8 cellular contexts compared by ENCODE assay signal in the genomic region with DNA sequence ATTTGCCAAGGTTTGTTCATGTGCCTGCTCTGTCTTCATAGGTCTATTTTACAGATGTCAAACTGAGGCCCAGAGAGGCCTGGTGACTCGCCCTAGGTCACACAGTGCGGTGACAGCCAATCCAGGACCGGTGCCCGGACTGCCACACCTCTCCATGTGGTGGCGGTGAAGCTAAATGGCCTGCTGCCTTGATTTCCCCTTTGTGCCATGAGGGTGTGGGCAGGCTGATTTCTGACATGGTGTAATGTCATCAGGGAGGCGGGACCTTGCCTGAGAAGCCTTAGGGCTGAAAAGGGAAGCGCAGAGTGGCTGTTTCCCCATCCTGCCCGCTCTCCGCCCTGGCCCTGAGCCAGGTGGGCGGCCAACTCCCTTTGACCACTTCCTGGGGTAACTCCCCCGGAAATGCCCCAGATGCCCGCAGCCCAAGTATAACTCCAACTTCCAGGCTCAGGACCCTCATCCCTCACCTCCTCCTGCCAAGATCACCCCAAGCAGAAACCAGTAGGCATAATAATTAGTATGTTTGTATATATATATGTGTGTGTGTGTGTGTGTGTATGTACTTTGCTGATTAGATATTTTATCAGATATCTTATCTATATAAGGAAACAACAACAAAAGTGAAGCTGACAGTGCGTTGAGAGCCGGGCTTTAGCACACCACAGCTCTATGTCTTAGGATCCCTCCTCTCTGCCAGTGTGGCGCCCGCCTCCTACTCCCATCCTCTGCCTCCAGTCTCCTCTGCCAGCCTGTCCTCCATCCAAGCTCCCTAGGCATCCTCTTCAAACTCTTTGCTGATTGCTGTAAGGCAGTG.
DNase-seq lines count a peak whose midpoint lies in the region; ATAC-seq lines count a peak whose summit lies in the region.

No MANE protein-coding gene starts in this region.

- no peaks in the 10 kb centered on the region for H3K9me2 ChIP-seq in GM23248 (ENCODE audit: insufficient read depth)

- DNase-seq in NOMO-1 treated with dmso at 0.1 percent for 144 hours (lab: John Stamatoyannopoulos, UW; ENCODE audit: unreplicated experiment) (peak; percentile 93), GM23248 (no peak), NCI-H2171 (lab: John Stamatoyannopoulos, UW) (no peak), NCI-H1930 (lab: John Stamatoyannopoulos, UW) (no peak)
- peak; percentile 23 to 75 (median 55) for DNase-seq in naive thymus-derived CD8-positive, alpha-beta T cell

- H3K4me3 Mint-ChIP-seq in activated naive CD8-positive, alpha-beta T cell = peak overlapping the region; percentile 70
- peak overlapping the region; percentile 67 to 93 (median 82) for H3K4me3 Mint-ChIP-seq in naive thymus-derived CD8-positive, alpha-beta T cell

- H3K27me3 ChIP-seq in GM23248 (replicated peaks; ENCODE audit: insufficient read depth) = peaks cover 10% of the 10 kb centered on the region

- H3K9ac ChIP-seq in GM23248 = no peak overlapping the region

- H3K4me1 Mint-ChIP-seq in activated naive CD8-positive, alpha-beta T cell (ENCODE audit: low read depth) = peaks cover 84% of the 10 kb centered on the region
- peaks cover 57 to 99% (median 97%) of the 10 kb centered on the region in 4 donors for H3K4me1 Mint-ChIP-seq in naive thymus-derived CD8-positive, alpha-beta T cell

- H3F3A ChIP-seq in GM23248 (ENCODE audit: insufficient read depth) = no peaks in the 10 kb centered on the region

- H3K4me3 ChIP-seq in GM23248 = no peak overlapping the region

- no peak overlapping the region for H2AFZ ChIP-seq in GM23248

- H3K27me3 Mint-ChIP-seq in activated naive CD8-positive, alpha-beta T cell = no peaks in the 10 kb centered on the region
- no peaks in the 10 kb centered on the region for H3K27me3 Mint-ChIP-seq in naive thymus-derived CD8-positive, alpha-beta T cell

- H3K27ac Mint-ChIP-seq in activated naive CD8-positive, alpha-beta T cell = peak overlapping the region; percentile 95
- peak overlapping the region; percentile 95 to 99 (median 99) for H3K27ac Mint-ChIP-seq in naive thymus-derived CD8-positive, alpha-beta T cell

- in situ Hi-C loops in GM23248 (cut with MboI) = no loop called here

- H3K9me3 Mint-ChIP-seq in activated naive CD8-positive, alpha-beta T cell (ENCODE audit: low read depth) = no peaks in the 10 kb centered on the region
- H3K9me3 Mint-ChIP-seq in naive thymus-derived CD8-positive, alpha-beta T cell = no peaks in the 10 kb centered on the region

- H4K20me1 ChIP-seq in GM23248 (ENCODE audit: insufficient read depth) = no peaks in the 10 kb centered on the region

- H3K79me2 ChIP-seq in GM23248 (ENCODE audit: insufficient read depth) = no peaks in the 10 kb centered on the region

- H3K4me2 ChIP-seq in GM23248 (ENCODE audit: unreplicated experiment) = no peak overlapping the region

- ATAC-seq in GM19395 (IDR thresholded peaks at IDR 0.05; ENCODE audit: unreplicated experiment) = peak; percentile 21
- ATAC-seq in naive thymus-derived CD8-positive, alpha-beta T cell = peak; percentile 18 to 23
- no peak for ATAC-seq in HG03095 (IDR thresholded peaks at IDR 0.05; ENCODE audit: unreplicated experiment)

- H3K4me1 ChIP-seq in GM23248 (ENCODE audit: insufficient read depth) = no peaks in the 10 kb centered on the region

- H3K36me3 ChIP-seq in GM23248 (ENCODE audit: low read depth) = no peaks in the 10 kb centered on the region

- H3K36me3 Mint-ChIP-seq in activated naive CD8-positive, alpha-beta T cell = no peaks in the 10 kb centered on the region
- peaks cover 0 to 13% (median 0%) of the 10 kb centered on the region in 3 donors for H3K36me3 Mint-ChIP-seq in naive thymus-derived CD8-positive, alpha-beta T cell

- no peak overlapping the region for H3K27ac ChIP-seq in GM23248

- H3K9me3 ChIP-seq in GM23248 (ENCODE audit: low read depth) = no peaks in the 10 kb centered on the region

- POLR2A ChIA-PET in naive thymus-derived CD8-positive, alpha-beta T cell (lab: Charles Lee) = interaction anchor here (0.7 to 5.5 kb wide), 5 partner anchors 10 to 881 kb away, joined by 3 to 41 read pairs (median 8); no protein-coding TSS in a partner anchor

- WGBS in GM23248 (ENCODE audit: low coverage in 1 of 2, low lambda C conversion rate in 2 of 2, missing lambda C conversion rate in 2 of 2), 2 experiments = 68 to 70% methylated on average over 16 of the region's 16 CpGs

Comparison
In these comparisons a context has a peak if more than half of its experiments do, and no peak if none do; other contexts are left out.
1. DNase-seq: peak in NOMO-1 treated with dmso at 0.1 percent for 144 hours (single experiment) and naive thymus-derived CD8-positive, alpha-beta T cell (10 of 10); none in GM23248 (single experiment), NCI-H2171 (single experiment) and NCI-H1930 (0 of 2).